Comparison of ENCODE assay signal across 8 cellular contexts in genomic region chr10:79067241-79068202, GRCh38. TPM values are rescaled to one million over a fixed set of nuclear protein-coding genes. Genes with fewer than 3 reads are reported as not detected.
DNase-seq lines count a peak whose midpoint lies in the region; ATAC-seq and TF ChIP-seq lines count a peak whose summit lies in the region.

No MANE protein-coding gene starts in this region.

- no CpG with 5 or more reads among the region's 81 CpGs for WGBS in mesendoderm (ENCODE audit: extremely low coverage, insufficient coverage, low lambda C conversion rate)

- TF ChIP-seq CTCF in BJ (IDR thresholded peaks at IDR 0.05; ENCODE audit: insufficient read depth, low read depth, low read length) (peak; percentile 36), HFF-Myc (IDR thresholded peaks at IDR 0.05; ENCODE audit: low read depth, low read length, missing control alignments) (peak; percentile 24), endothelial cell (IDR thresholded peaks at IDR 0.05; ENCODE audit: unreplicated experiment) (peak; percentile 15)

- H3K9ac ChIP-seq in mesendoderm (ENCODE audit: low read length), result peak overlapping the region; percentile 81

- H3K4me3 ChIP-seq in BJ (ENCODE audit: low read depth, low read length) (peak overlapping the region; percentile 58), HFF-Myc (replicated peaks; ENCODE audit: low read depth, low read length) (peak overlapping the region; percentile 73), mesendoderm (ENCODE audit: low read length) (peak overlapping the region; percentile 66)

- H3K4me3 Mint-ChIP-seq in endothelial cell (ENCODE audit: unreplicated experiment), result peak overlapping the region; percentile 97

- no peak overlapping the region for H4K8ac ChIP-seq in mesendoderm (ENCODE audit: low read depth, low read length)

- H3K4me1 ChIP-seq in mesendoderm (ENCODE audit: control insufficient read depth, low read depth, low read length), result peaks cover 14% of the 10 kb centered on the region

- H3K56ac ChIP-seq in mesendoderm (ENCODE audit: low read length), result peak overlapping the region; percentile 96

- no peak for ATAC-seq in GM19395 (IDR thresholded peaks at IDR 0.05; ENCODE audit: unreplicated experiment)

- DNase-seq in BJ (ENCODE audit: low read depth) (no peak), HFF-Myc (ENCODE audit: extremely low read depth, low read depth) (peak; percentile 68), NOMO-1 (lab: John Stamatoyannopoulos, UW; ENCODE audit: unreplicated experiment in 2 of 2) (peak; percentile 68 to 86), endothelial cell (ENCODE audit: low spot score) (peak; percentile 96), mesendoderm (peak; percentile 98)
- peak; percentile 88 for DNase-seq in activated CD8-positive, alpha-beta memory T cell treated with anti-CD3 and anti-CD28 coated beads, Interleukin-2, amount 50 U/mL, for 48 hours
- DNase-seq in stimulated activated CD4-positive, alpha-beta T cell treated with anti-CD3 and anti-CD28 coated beads, TNF-alpha, amount 100 ng/mL, for 48 hours (ENCODE audit: low read depth in 3 of 3), result peak; percentile 52 to 71 (median 60)

- H2BK5ac ChIP-seq in mesendoderm (ENCODE audit: low read length), result peak overlapping the region; percentile 79

- peak overlapping the region; percentile 95 for H3K18ac ChIP-seq in mesendoderm (ENCODE audit: low read length)

- H4K5ac ChIP-seq in mesendoderm (ENCODE audit: low read length), result no peak overlapping the region

- H2AK5ac ChIP-seq in mesendoderm (ENCODE audit: low read length), result no peak overlapping the region

- H3K4me1 Mint-ChIP-seq in endothelial cell (ENCODE audit: unreplicated experiment), result peaks cover 32% of the 10 kb centered on the region

- peak overlapping the region; percentile 64 for H3K4ac ChIP-seq in mesendoderm (ENCODE audit: low read depth, low read length)

- CTCF ChIA-PET in BJ (lab: Yijun Ruan, JAX), result interaction anchor here (0.6 to 2.9 kb wide), 8 partner anchors 12 to 1020 kb away, joined by 3 to 25 read pairs (median 4); no protein-coding TSS in a partner anchor

- peaks cover 3% of the 10 kb centered on the region for H3K79me1 ChIP-seq in mesendoderm (ENCODE audit: low read length)

- H2BK15ac ChIP-seq in mesendoderm (replicated peaks; ENCODE audit: low read depth), result no peak overlapping the region

- POLR2A ChIA-PET in BJ (lab: Charles Lee), result interaction anchor here (0.7 kb wide), 1 partner anchor 9 kb away, joined by 3 read pairs; no protein-coding TSS in a partner anchor

- no peaks in the 10 kb centered on the region for H3K9me3 Mint-ChIP-seq in endothelial cell (ENCODE audit: unreplicated experiment)

- H3K36me3 ChIP-seq in BJ (ENCODE audit: control insufficient read depth, insufficient read depth, low read length) (no peaks in the 10 kb centered on the region), mesendoderm (ENCODE audit: control insufficient read depth, insufficient read depth, low read length) (no peaks in the 10 kb centered on the region)

- H2BK120ac ChIP-seq in mesendoderm (ENCODE audit: low read depth, low read length), result peak overlapping the region; percentile 31

- H3K27me3 Mint-ChIP-seq in endothelial cell (ENCODE audit: unreplicated experiment), result peaks cover 10% of the 10 kb centered on the region

- H3K27me3 ChIP-seq in BJ (ENCODE audit: control insufficient read depth, insufficient read depth, low read length) (no peaks in the 10 kb centered on the region), mesendoderm (ENCODE audit: insufficient read depth, low read length, poor library complexity) (no peaks in the 10 kb centered on the region)

- peak overlapping the region; percentile 100 for H3K4me2 ChIP-seq in mesendoderm (ENCODE audit: low read length)

- H3K23ac ChIP-seq in mesendoderm (ENCODE audit: low read length), result no peak overlapping the region

- H3K27ac ChIP-seq in mesendoderm (ENCODE audit: low read depth, low read length), result no peak overlapping the region

- peaks cover 32% of the 10 kb centered on the region for H3K79me2 ChIP-seq in mesendoderm (ENCODE audit: control insufficient read depth, insufficient read depth, low read length)

- H3K36me3 Mint-ChIP-seq in endothelial cell (ENCODE audit: low read depth, unreplicated experiment), result peaks cover 3% of the 10 kb centered on the region

- H3K27ac Mint-ChIP-seq in endothelial cell (ENCODE audit: unreplicated experiment), result peak overlapping the region; percentile 65

RNA-seq across cellular contexts. Expression of gene ZMIZ1, which starts 1.2 kb away (rescaled TPM):
- 5.6 and 13.0 TPM in 2 replicates for polyA plus RNA-seq in BJ (2011; rRNA removed)
- 13.1 and 19.3 TPM in 2 replicates for polyA minus RNA-seq in BJ (2011; rRNA and poly(A)+ RNA removed)
- 102 TPM for total RNA-seq in endothelial cell (ENCODE audit: unreplicated experiment)
- polyA plus RNA-seq in mesendoderm (2013, experiment 1 of 2), result 23.7 TPM
- 23.1 TPM for polyA plus RNA-seq in mesendoderm (2013, experiment 2 of 2)
